ENCODE assay signal across 9 cellular contexts in genomic region chr10:89296227-89296648, GRCh38. TPM values are rescaled to one million over a fixed set of nuclear protein-coding genes. Genes with fewer than 3 reads are reported as not detected.
A peak's percentile ranks its signal among the peaks of the same experiment; 100 is the strongest.
DNase-seq lines count a peak whose midpoint lies in the region; ATAC-seq and TF ChIP-seq lines count a peak whose summit lies in the region.
"Had no signal": no experiment of that assay in that cellular context is flagged by ENCODE, and none has a peak within 500 bp of the region (broad histone marks: within the 10 kb centered on the region; RNA-seq: fewer than 3 reads in every experiment).

No MANE protein-coding gene starts in this region.

- 82% methylated on average over 5 of the region's 5 CpGs for WGBS in smooth muscle cell (ENCODE audit: low lambda C conversion rate)

- H3K4me1 ChIP-seq in smooth muscle cell (ENCODE audit: low read depth): no peaks in the 10 kb centered on the region

- DNase-seq in RWPE1 (ENCODE audit: low spot score): no peak
- DNase-seq in Right ventricle myocardium superior: peak; percentile 46
- no peak for DNase-seq in smooth muscle cell (lab: John Stamatoyannopoulos, UW; ENCODE audit: unreplicated experiment)
- DNase-seq in NCI-H1694 (lab: John Stamatoyannopoulos, UW): no peak
- DNase-seq in DMS114 treated with DMSO at 0.1 percent for 48 hours (lab: John Stamatoyannopoulos, UW; ENCODE audit: unreplicated experiment): no peak
- DNase-seq in NCI-H128 (lab: John Stamatoyannopoulos, UW; ENCODE audit: unreplicated experiment): no peak
- no peak for DNase-seq in NCI-H226

- intact Hi-C loops in Right ventricle myocardium superior (cut with DNase I): no loop called here

- no peaks in the 10 kb centered on the region for H4K20me1 ChIP-seq in smooth muscle cell (ENCODE audit: low read depth)

- POLR2A ChIA-PET in RWPE1 (lab: Yijun Ruan, JAX; ENCODE audit: low non-redundant PET): no interaction called here

- no peaks in the 10 kb centered on the region for H3K36me3 ChIP-seq in smooth muscle cell (ENCODE audit: low read depth)

- CTCF ChIA-PET in RWPE1 (lab: Yijun Ruan, JAX): no interaction called here

- peak overlapping the region; percentile 64 for H3K27ac ChIP-seq in RWPE1
- H3K27ac ChIP-seq in smooth muscle cell (ENCODE audit: low read depth): peak overlapping the region; percentile 27
- H3K27ac ChIP-seq: VCaP had no signal

- no peaks in the 10 kb centered on the region for H3F3A ChIP-seq in smooth muscle cell (ENCODE audit: low read depth)

- H3K79me2 ChIP-seq in smooth muscle cell (ENCODE audit: low read depth): no peaks in the 10 kb centered on the region

- no peak for TF ChIP-seq CTCF in RWPE1 (conservative IDR thresholded peaks at IDR 0.05; ENCODE audit: low read depth)
- no peak for TF ChIP-seq CTCF in smooth muscle cell (IDR thresholded peaks at IDR 0.05; ENCODE audit: borderline replicate concordance, insufficient read depth, poor library complexity, severe bottlenecking)

- no peaks in the 10 kb centered on the region for H3K27me3 ChIP-seq in smooth muscle cell (ENCODE audit: low read depth)

- H3K9me3 ChIP-seq in smooth muscle cell (replicated peaks; ENCODE audit: low read depth): no peaks in the 10 kb centered on the region

- H3K9ac ChIP-seq in smooth muscle cell (ENCODE audit: low read depth): no peak overlapping the region

- H3K4me3 ChIP-seq in smooth muscle cell: no peak overlapping the region

- H3K4me2 ChIP-seq in smooth muscle cell: peak overlapping the region; percentile 18

- H2AFZ ChIP-seq in smooth muscle cell (ENCODE audit: low read depth): no peak overlapping the region

- ATAC-seq in GM19395 (IDR thresholded peaks at IDR 0.05; ENCODE audit: unreplicated experiment) (peak; percentile 61), Right ventricle myocardium superior (ENCODE audit: poor library complexity) (peak; percentile 86)

RNA-seq across cellular contexts. Expression of gene IFIT2, which starts 5.6 kb away (rescaled TPM):
- total RNA-seq in Right ventricle myocardium superior: 4.3 TPM
- 0.27 and 1.2 TPM in 2 replicates for total RNA-seq in smooth muscle cell
- polyA plus RNA-seq in smooth muscle cell: 0.72 and 1.5 TPM in 2 replicates

RNA-seq across cellular contexts. Expression of gene IFIT3, which starts 31.6 kb away (rescaled TPM):
- total RNA-seq in Right ventricle myocardium superior (5.9 TPM), smooth muscle cell (1.2 and 2.1 TPM in 2 replicates)
- 1.7 and 4.6 TPM in 2 replicates for polyA plus RNA-seq in smooth muscle cell

RNA-seq across cellular contexts. Expression of gene LIPA, which starts 44.7 kb away (rescaled TPM):
- total RNA-seq in Right ventricle myocardium superior (18.0 TPM), smooth muscle cell (27.1 and 33.0 TPM in 2 replicates)
- 22.9 and 34.4 TPM in 2 replicates for polyA plus RNA-seq in smooth muscle cell
